In genomic region chr15:90035835-90036220, GRCh38 we compare ENCODE assay signal across 10 cellular contexts. TPM values are rescaled to one million over a fixed set of nuclear protein-coding genes. Genes with fewer than 3 reads are reported as not detected.
DNase-seq lines count a peak whose midpoint lies in the region; ATAC-seq and TF ChIP-seq lines count a peak whose summit lies in the region.
"Had no signal": no experiment of that assay in that cellular context is flagged by ENCODE, and none has a peak within 500 bp of the region (broad histone marks: within the 10 kb centered on the region; RNA-seq: fewer than 3 reads in every experiment).

No MANE protein-coding gene starts in this region.

- DNase-seq in MCF 10A (ENCODE audit: unreplicated experiment) (no peak), mammary epithelial cell (no peak), body of pancreas (peak in 1 of 4 donors; percentile 63), ACHN (no peak), activated gamma-delta T cell treated with Interleukin-2 at 50 U/mL for 16 hours (no peak), midbrain (lab: John Stamatoyannopoulos, UW) (no peak)
- DNase-seq: SJCRH30 had no signal

- H4K20me1 ChIP-seq in mammary epithelial cell (ENCODE audit: insufficient read depth, low read length) = no peaks in the 10 kb centered on the region

- H3K27ac ChIP-seq in mammary epithelial cell (ENCODE audit: insufficient read depth, low read depth, low read length) (no peak overlapping the region), body of pancreas (peak overlapping the region; percentile 47 to 89 (median 78)), mucosa of rectum (ENCODE audit: low read depth in 2 of 2, low read length in 2 of 2) (peak overlapping the region; percentile 89 to 90)
- H3K27ac ChIP-seq: SJCRH30 had no signal

- H3K9ac ChIP-seq in mammary epithelial cell (ENCODE audit: insufficient read depth, low read length) = no peak overlapping the region
- peak overlapping the region in 1 of 2 donors; percentile 23 for H3K9ac ChIP-seq in mucosa of rectum (ENCODE audit: low read depth in 1 of 2, low read length in 2 of 2)

- H3K36me3 ChIP-seq in mammary epithelial cell (ENCODE audit: insufficient read depth, low read length) = no peaks in the 10 kb centered on the region
- H3K36me3 ChIP-seq in body of pancreas (replicated peaks in 1 of 2; ENCODE audit: insufficient read depth in 1 of 2, low read depth in 2 of 2) = no peaks in the 10 kb centered on the region
- peaks cover 0 to 2% of the 10 kb centered on the region in 2 donors for H3K36me3 ChIP-seq in mucosa of rectum (ENCODE audit: control insufficient read depth in 2 of 2, insufficient read depth in 2 of 2, low read length in 2 of 2)
- H3K36me3 ChIP-seq: SJCRH30 had no signal

- dilution Hi-C loops in mammary epithelial cell (cut with HindIII; ENCODE audit: low sequenced_read_pairs) = no loop called here

- in situ Hi-C loops in mammary epithelial cell (cut with MboI; ENCODE audit: low sequenced_read_pairs in 2 of 2) = no loop called here
- in situ Hi-C loops in ACHN (cut with HindIII; ENCODE audit: low pct_ligation_motif_present, low pct_unique_long_range_greater_than_20kb, low sequenced_read_pairs) = no loop called here

- peaks cover 18% of the 10 kb centered on the region for H3K36me3 Mint-ChIP-seq in MCF 10A (ENCODE audit: insufficient read depth, unreplicated experiment)

- ATAC-seq in body of pancreas (no peak), GM18870 (IDR thresholded peaks at IDR 0.05; ENCODE audit: unreplicated experiment) (no peak)

- CTCF ChIA-PET in MCF 10A (lab: Yijun Ruan, JAX) = interaction anchor here (0.7 to 1.0 kb wide), 4 partner anchors 10 to 138 kb away, joined by 3 read pairs; no protein-coding TSS in a partner anchor
- CTCF ChIA-PET in mammary epithelial cell (lab: Charles Lee; ENCODE audit: low non-redundant PET) = no interaction called here

- no peak for TF ChIP-seq POLR2A in body of pancreas (IDR thresholded peaks at IDR 0.05)

- peak overlapping the region; percentile 37 for H3K27ac Mint-ChIP-seq in MCF 10A (ENCODE audit: low read depth, unreplicated experiment)

- no peak overlapping the region for H2AFZ ChIP-seq in mammary epithelial cell (ENCODE audit: low read depth, low read length)

- no peaks in the 10 kb centered on the region for H3K9me3 ChIP-seq in mammary epithelial cell (replicated peaks; ENCODE audit: insufficient read depth, low read length)
- no peaks in the 10 kb centered on the region for H3K9me3 ChIP-seq in body of pancreas
- H3K9me3 ChIP-seq in mucosa of rectum (ENCODE audit: control insufficient read depth in 2 of 2, low read length in 2 of 2) = no peaks in the 10 kb centered on the region
- H3K9me3 ChIP-seq: Caco-2, SJCRH30 had no signal

- POLR2A ChIA-PET in MCF 10A (lab: Yijun Ruan, JAX) = interaction anchor here (0.6 to 4.0 kb wide), 5 partner anchors 20 to 896 kb away, joined by 3 to 22 read pairs (median 14); partner anchors contain the start of gene ZNF710

- WGBS in mammary epithelial cell (ENCODE audit: low coverage, missing lambda C conversion rate) = 77% methylated on average over 8 of the region's 9 CpGs
- WGBS in body of pancreas, 2 donors = 69 to 87% methylated on average over 9 of the region's 9 CpGs

- intact Hi-C loops in MCF 10A (cut with micrococcal nuclease) = no loop called here
- intact Hi-C loops in mammary epithelial cell (cut with micrococcal nuclease) = no loop called here
- intact Hi-C loops in body of pancreas (cut with DNase I) = no loop called here

- H3K4me1 ChIP-seq in mammary epithelial cell (ENCODE audit: insufficient read depth, low read length) = peaks cover 3% of the 10 kb centered on the region
- peaks cover 86% of the 10 kb centered on the region for H3K4me1 ChIP-seq in body of pancreas
- peaks cover 43 to 52% of the 10 kb centered on the region in 2 donors for H3K4me1 ChIP-seq in mucosa of rectum (ENCODE audit: control insufficient read depth in 2 of 2, insufficient read depth in 2 of 2, low read length in 2 of 2)
- H3K4me1 ChIP-seq: SJCRH30 had no signal

- peaks cover 41% of the 10 kb centered on the region for H3K79me2 ChIP-seq in mammary epithelial cell (ENCODE audit: insufficient read depth, low read length)

- H3K4me2 ChIP-seq in mammary epithelial cell (ENCODE audit: insufficient read depth, low read depth, low read length) = no peak overlapping the region

- BruUV-seq in MCF 10A (replicated peaks; lab: Mats Ljungman, UMichigan) (no TSS peak), mammary epithelial cell (replicated peaks; lab: Mats Ljungman, UMichigan) (no TSS peak)

- no peaks in the 10 kb centered on the region for H3K9me3 Mint-ChIP-seq in MCF 10A (ENCODE audit: unreplicated experiment)

- H3K27me3 ChIP-seq in mammary epithelial cell (ENCODE audit: insufficient read depth, low read length) (no peaks in the 10 kb centered on the region), body of pancreas (no peaks in the 10 kb centered on the region), mucosa of rectum (ENCODE audit: control insufficient read depth in 2 of 2, insufficient read depth in 2 of 2, low read length in 2 of 2) (no peaks in the 10 kb centered on the region)
- H3K27me3 ChIP-seq: SJCRH30 had no signal

- H3K27me3 Mint-ChIP-seq in MCF 10A (ENCODE audit: insufficient read depth, unreplicated experiment) = no peaks in the 10 kb centered on the region

- H3K4me3 ChIP-seq in mammary epithelial cell (replicated peaks in 1 of 3; ENCODE audit: insufficient read depth in 1 of 3, low read depth in 2 of 3, low read length in 3 of 3) = no peak overlapping the region
- no peak overlapping the region for H3K4me3 ChIP-seq in body of pancreas
- no peak overlapping the region for H3K4me3 ChIP-seq in mucosa of rectum (ENCODE audit: low read length in 2 of 2)
- H3K4me3 ChIP-seq: SJCRH30 had no signal

- no peak overlapping the region for H3K4me3 Mint-ChIP-seq in MCF 10A (ENCODE audit: unreplicated experiment)

- no peak for TF ChIP-seq CTCF in MCF 10A (IDR thresholded peaks at IDR 0.05; ENCODE audit: unreplicated experiment)
- no peak for TF ChIP-seq CTCF in mammary epithelial cell (conservative IDR thresholded peaks at IDR 0.05 in 1 of 2, IDR thresholded peaks at IDR 0.05 in 1 of 2; ENCODE audit: extremely low read depth in 1 of 2, insufficient read depth in 1 of 2, low read depth in 1 of 2, low read length in 2 of 2)
- no peak for TF ChIP-seq CTCF in body of pancreas (IDR thresholded peaks at IDR 0.05)

- H3K4me1 Mint-ChIP-seq in MCF 10A (ENCODE audit: insufficient read depth, unreplicated experiment) = peaks cover 57% of the 10 kb centered on the region

RNA-seq across cellular contexts. Expression of gene ZNF710, which starts 34.7 kb away (rescaled TPM):
- total RNA-seq in MCF 10A (2022) (27.3 and 32.2 TPM in 2 replicates), mammary epithelial cell (10 to 100 TPM in 1 of 2 donors, 1 to 10 TPM in 1; 9.7 to 18.3 TPM), body of pancreas (10 to 100 TPM; 18.1 to 34.5 TPM)
- polyA plus RNA-seq in mammary epithelial cell = 2.8 TPM
- polyA minus RNA-seq in mammary epithelial cell = 16.2 TPM
